12 cellular contexts compared by ENCODE assay signal in the genomic region with DNA sequence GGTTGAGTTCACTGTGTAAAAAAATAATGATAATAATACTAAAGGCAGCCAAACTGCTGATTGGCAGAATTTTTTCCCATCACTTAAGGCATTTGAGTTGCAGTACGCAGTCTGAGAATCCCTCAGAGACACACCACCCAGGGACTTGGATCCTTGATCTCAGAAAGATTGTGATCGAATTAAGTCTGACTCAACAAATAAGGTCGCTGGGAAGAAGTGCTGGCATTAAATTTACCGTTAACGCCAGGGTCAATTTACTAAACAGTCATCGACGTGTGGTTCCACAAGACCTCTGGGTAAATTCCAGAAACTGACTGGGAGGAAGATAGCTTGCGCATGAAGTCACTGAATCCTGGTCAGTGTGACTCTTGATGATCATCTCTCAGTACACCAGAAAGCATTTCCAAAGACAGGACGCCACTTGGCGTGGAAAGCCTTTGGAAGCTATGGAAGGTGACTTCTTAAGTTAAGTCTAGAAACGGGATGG. TPM values are rescaled to one million over a fixed set of nuclear protein-coding genes. Genes with fewer than 3 reads are reported as not detected.
DNase-seq lines count a peak whose midpoint lies in the region; ATAC-seq and TF ChIP-seq lines count a peak whose summit lies in the region.
"Had no signal": no experiment of that assay in that cellular context is flagged by ENCODE, and none has a peak within 500 bp of the region (broad histone marks: within the 10 kb centered on the region; RNA-seq: fewer than 3 reads in every experiment).

No MANE protein-coding gene starts in this region.

- no peaks in the 10 kb centered on the region for H4K20me1 ChIP-seq in fibroblast of lung (ENCODE audit: control insufficient read depth, extremely low read depth, insufficient read depth, low read length)

- H3K27me3 ChIP-seq in fibroblast of lung (ENCODE audit: control insufficient read depth, insufficient read depth, low read length): no peaks in the 10 kb centered on the region

- H3K79me2 ChIP-seq in fibroblast of lung (ENCODE audit: control insufficient read depth, insufficient read depth, low read length): no peaks in the 10 kb centered on the region

- H3K4me1 ChIP-seq in fibroblast of lung (ENCODE audit: control insufficient read depth, extremely low read depth, insufficient read depth, low read length): peaks cover 5% of the 10 kb centered on the region

- H3K36me3 ChIP-seq in fibroblast of lung (ENCODE audit: control insufficient read depth, insufficient read depth, low read length): no peaks in the 10 kb centered on the region

- H3K27ac ChIP-seq in fibroblast of lung (ENCODE audit: insufficient read depth, low read length) (peak overlapping the region; percentile 52), caudate nucleus (ENCODE audit: low read depth, low read length) (no peak overlapping the region)

- TF ChIP-seq CTCF in fibroblast of lung (conservative IDR thresholded peaks at IDR 0.05 in 1 of 2, IDR thresholded peaks at IDR 0.05 in 1 of 2; ENCODE audit: low read depth in 1 of 2, low read length in 2 of 2) (no peak), omental fat pad (IDR thresholded peaks at IDR 0.05) (no peak)

- H3K9me3 ChIP-seq in fibroblast of lung (ENCODE audit: control insufficient read depth, insufficient read depth, low read depth, low read length): no peaks in the 10 kb centered on the region

- H2AFZ ChIP-seq in fibroblast of lung (ENCODE audit: low read length): no peak overlapping the region

- DNase-seq in AG08396 (ENCODE audit: low spot score) (peak; percentile 87), M059J (ENCODE audit: low read depth) (peak; percentile 99), fibroblast of lung (ENCODE audit: low read depth in 2 of 2) (peak; percentile 89 to 99), omental fat pad (ENCODE audit: low spot score) (no peak), putamen (ENCODE audit: low spot score) (no peak), hypothalamus (lab: John Stamatoyannopoulos, UW) (no peak), caudate nucleus (lab: John Stamatoyannopoulos, UW) (no peak)
- DNase-seq in activated CD4-positive, alpha-beta T cell treated with anti-CD3 and anti-CD28 coated beads, Interleukin-2, amount 50 U/mL, for 1 hour: no peak
- DNase-seq: activated naive CD4-positive, alpha-beta T cell treated with anti-CD3 and anti-CD28 coated beads, Interleukin-2, amount 50 U/mL, for 16 hours; NCI-H2081 had no signal

- H3K4me2 ChIP-seq in fibroblast of lung (ENCODE audit: extremely low read depth, insufficient read depth, low read length): peak overlapping the region; percentile 60

- no peak overlapping the region for H3K4me3 ChIP-seq in fibroblast of lung (replicated peaks in 1 of 4; ENCODE audit: control extremely low read depth in 1 of 4, insufficient read depth in 1 of 4, low read depth in 3 of 4, low read length in 4 of 4)

- H3K9ac ChIP-seq in fibroblast of lung (ENCODE audit: insufficient read depth, low read length): no peak overlapping the region

- ATAC-seq in omental fat pad (ENCODE audit: low FRiP score): peak; percentile 23

RNA-seq across cellular contexts. Expression of a gene that starts 48.3 kb away (rescaled TPM):
- 0.12 and 1.3 TPM in 2 replicates for total RNA-seq in M059J (2014; rRNA removed; shearing (Covaris generic))
- total RNA-seq in fibroblast of lung: 4.4 and 6.1 TPM in 2 replicates
- 0.18 and 0.73 TPM in 2 replicates for polyA plus RNA-seq in fibroblast of lung
- polyA plus RNA-seq in fibroblast of lung (2012): 0.31 and 1.1 TPM in 2 replicates
- polyA minus RNA-seq in fibroblast of lung (ENCODE audit: low replicate concordance): 0.27 and 1.9 TPM in 2 replicates
- 10 to 100 TPM in 1 of 4 donors, 1 to 10 TPM in 3; 4.7 to 13.7 (median 7.3) TPM for total RNA-seq in omental fat pad
- total RNA-seq: activated CD8-positive, alpha-beta memory T cell treated with anti-CD3 and anti-CD28 coated beads for 36 hours had no signal
- polyA plus RNA-seq: CD14-positive monocyte had no signal

Comparison
In these comparisons a context has a peak if more than half of its experiments do, and no peak if none do; other contexts are left out.
1. DNase-seq: peak in AG08396 (single experiment), M059J (single experiment) and fibroblast of lung (2 of 2); none in omental fat pad (single experiment), activated CD4-positive, alpha-beta T cell treated with anti-CD3 and anti-CD28 coated beads, Interleukin-2, amount 50 U/mL, for 1 hour (single experiment), putamen (single experiment), hypothalamus (0 of 51) and caudate nucleus (0 of 61).